ENCODE assay signal across 1 cellular context in genomic region chr5:79990598-79991507, GRCh38.
TF ChIP-seq lines count a peak whose summit lies in the region.

Gene MTX3 (minus strand): TSS chr5:79991262. CDS start chr5:79991238, 24 bp downstream.

TF ChIP-seq in HepG2, 621 proteins besides CTCF, POLR2A, EP300 and RAD21 (continued from another document and continues in another):
- TF ChIP-seq BCLAF1 (IDR thresholded peaks at IDR 0.05) (no peak), TARDBP (CRISPR knock-in tag; IDR thresholded peaks at IDR 0.05) (peak; percentile 29; the same call in 1 of the 2 replicates), STAG1 (CRISPR knock-in tag; IDR thresholded peaks at IDR 0.05) (no peak), FOXO4 (CRISPR knock-in tag; conservative IDR thresholded peaks at IDR 0.05) (no peak), IKZF5 (CRISPR knock-in tag; IDR thresholded peaks at IDR 0.05) (peak; percentile 84; the same call in 1 of the 2 replicates), RAD51 (IDR thresholded peaks at IDR 0.05; ENCODE audit: borderline replicate concordance) (no peak), ELF1 (CRISPR knock-in tag; IDR thresholded peaks at IDR 0.05) (peak; percentile 87), FOXJ3 (CRISPR knock-in tag; IDR thresholded peaks at IDR 0.05; ENCODE audit: borderline replicate concordance) (no peak), ZNF713 (CRISPR knock-in tag; IDR thresholded peaks at IDR 0.05) (0 out of 2 replicates have a peak, but pooled peaks have one; percentile 31), JUNB (CRISPR knock-in tag; IDR thresholded peaks at IDR 0.05; ENCODE audit: borderline replicate concordance) (no peak), TEAD3 (CRISPR knock-in tag; optimal IDR thresholded peaks at IDR 0.05; ENCODE audit: borderline replicate concordance) (peak; percentile 31), GLI4 (CRISPR knock-in tag; IDR thresholded peaks at IDR 0.05; ENCODE audit: borderline replicate concordance) (peak; percentile 55; the same call in 1 of the 2 replicates), FOXA3 (CRISPR knock-in tag; IDR thresholded peaks at IDR 0.05) (0 out of 2 replicates have a peak, but pooled peaks have one; percentile 10), HNRNPUL1 (IDR thresholded peaks at IDR 0.05; ENCODE audit: low read depth, low read length) (no peak), ZNF737 (CRISPR knock-in tag; IDR thresholded peaks at IDR 0.05; ENCODE audit: borderline replicate concordance) (no peak), MYNN (CRISPR knock-in tag; IDR thresholded peaks at IDR 0.05; ENCODE audit: low read depth) (no peak), MNT (IDR thresholded peaks at IDR 0.05) (no peak), BCL3 (CRISPR knock-in tag; IDR thresholded peaks at IDR 0.05) (peak; percentile 91), ASH2L (IDR thresholded peaks at IDR 0.05; ENCODE audit: insufficient read length, low read depth, low read length) (peak; percentile 93), STAT5B (CRISPR knock-in tag; IDR thresholded peaks at IDR 0.05) (no peak), ZMYM4 (CRISPR knock-in tag; IDR thresholded peaks at IDR 0.05) (peak; percentile 95), NFRKB (IDR thresholded peaks at IDR 0.05) (no peak), PLRG1 (conservative IDR thresholded peaks at IDR 0.05) (no peak), TAF15 (IDR thresholded peaks at IDR 0.05; ENCODE audit: low read depth, low read length, poor library complexity, severe bottlenecking) (no peak), ZNF639 (CRISPR knock-in tag; conservative IDR thresholded peaks at IDR 0.05) (peak; percentile 43; the same call in 1 of the 2 replicates), NRL (CRISPR knock-in tag; IDR thresholded peaks at IDR 0.05; ENCODE audit: borderline replicate concordance) (peak; percentile 94), ONECUT2 (CRISPR knock-in tag; IDR thresholded peaks at IDR 0.05) (no peak), MEIS1 (CRISPR knock-in tag; IDR thresholded peaks at IDR 0.05; ENCODE audit: borderline replicate concordance) (no peak), ZNF282 (IDR thresholded peaks at IDR 0.05; ENCODE audit: partially characterized antibody) (no peak), ZNF503 (CRISPR knock-in tag; IDR thresholded peaks at IDR 0.05) (no peak), KLF11 (CRISPR knock-in tag; IDR thresholded peaks at IDR 0.05) (0 out of 2 replicates have a peak, but pooled peaks have one; percentile 53), ZNF652 (CRISPR knock-in tag; IDR thresholded peaks at IDR 0.05; ENCODE audit: borderline replicate concordance, low read depth) (no peak), SRY (CRISPR knock-in tag; IDR thresholded peaks at IDR 0.05) (peak; percentile 82), EZH2 (conservative IDR thresholded peaks at IDR 0.05; ENCODE audit: low read depth, low read length) (no peak), TEF (CRISPR knock-in tag; IDR thresholded peaks at IDR 0.05) (0 out of 2 replicates have a peak, but pooled peaks have one; percentile 19), KMT2A (CRISPR knock-in tag; IDR thresholded peaks at IDR 0.05) (peak; percentile 93), MAFF (IDR thresholded peaks at IDR 0.05; ENCODE audit: low read depth, low read length) (no peak), CREB1 (IDR thresholded peaks at IDR 0.05) (no peak), CREB1 (CRISPR knock-in tag; IDR thresholded peaks at IDR 0.05) (peak; percentile 76), TFDP2 (CRISPR knock-in tag; IDR thresholded peaks at IDR 0.05) (peak; percentile 52; the same call in 1 of the 2 replicates), NONO (IDR thresholded peaks at IDR 0.05) (no peak), NONO (CRISPR knock-in tag; conservative IDR thresholded peaks at IDR 0.05) (peak; percentile 83), ZMYM2 (CRISPR knock-in tag; IDR thresholded peaks at IDR 0.05) (peak; percentile 50; the same call in 1 of the 2 replicates), HMGXB3 (CRISPR knock-in tag; IDR thresholded peaks at IDR 0.05; ENCODE audit: borderline replicate concordance) (no peak), EEA1 (CRISPR knock-in tag; IDR thresholded peaks at IDR 0.05; ENCODE audit: borderline replicate concordance) (peak; percentile 96; the same call in 1 of the 2 replicates)
